ENCODE assay signal across 1 cellular context in the genomic region with DNA sequence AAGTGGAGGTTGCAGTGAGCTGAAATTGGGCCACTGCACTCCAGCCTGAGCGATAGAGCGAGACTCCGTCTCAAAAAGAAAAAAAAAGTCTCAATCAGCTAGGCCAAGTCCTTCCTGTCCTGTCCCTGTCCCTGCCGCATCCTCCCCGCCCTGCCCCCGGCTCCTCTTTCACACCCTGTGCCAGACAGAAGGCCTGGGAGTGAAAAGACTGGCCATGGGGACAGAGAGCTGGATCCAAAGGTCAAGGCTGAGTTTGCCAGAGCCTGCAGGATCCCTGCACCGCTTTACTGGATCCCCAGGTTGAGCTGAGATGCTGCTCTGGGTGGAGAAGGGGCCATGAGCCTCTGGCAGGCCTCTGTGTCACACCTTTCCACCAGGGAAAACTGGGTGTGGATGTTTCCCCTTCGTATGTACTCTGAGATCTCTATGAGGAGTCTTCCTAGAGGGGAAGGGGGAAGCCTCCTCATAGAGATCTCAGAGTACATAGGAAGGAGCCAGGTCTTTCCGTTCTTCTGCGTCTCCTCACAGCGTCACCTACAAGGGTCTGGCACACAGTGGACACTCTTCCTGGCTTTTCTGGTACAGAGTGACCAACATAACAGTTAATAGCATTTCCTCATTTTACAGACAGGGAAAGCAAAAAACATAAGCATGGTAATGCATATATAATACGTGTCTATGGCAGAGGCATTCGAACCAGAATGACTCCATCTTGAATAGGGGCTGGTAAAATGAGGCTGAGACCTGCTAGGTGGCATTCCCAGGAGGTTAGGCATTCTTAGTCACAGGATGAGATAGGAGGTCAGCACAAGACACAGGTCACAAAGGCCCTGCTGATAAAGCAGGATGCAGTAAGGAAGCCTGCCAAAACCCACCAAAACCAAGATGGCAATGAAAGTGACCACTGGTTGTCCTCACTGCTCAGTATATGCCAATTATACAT.
TF ChIP-seq lines count a peak whose summit lies in the region.

No MANE protein-coding gene starts in this region.

TF ChIP-seq in HepG2, 621 proteins besides CTCF, POLR2A, EP300 and RAD21 (continued from another document and continues in another):
- TF ChIP-seq ONECUT2 (CRISPR knock-in tag; IDR thresholded peaks at IDR 0.05) (no peak), ISL2 (CRISPR knock-in tag; IDR thresholded peaks at IDR 0.05) (0 out of 2 replicates have a peak, but pooled peaks have one; percentile 43), TBL1XR1 (IDR thresholded peaks at IDR 0.05; ENCODE audit: borderline replicate concordance, low read length, partially characterized antibody) (peak; percentile 39), NR2F1 (CRISPR knock-in tag; IDR thresholded peaks at IDR 0.05) (peak in 1 of 2 experiments; percentile 59; a peak in 2 of 4 replicates), HMG20A (CRISPR knock-in tag; IDR thresholded peaks at IDR 0.05; ENCODE audit: borderline replicate concordance) (peak; percentile 67; the same call in 1 of the 2 replicates), PCBP2 (optimal IDR thresholded peaks at IDR 0.05; ENCODE audit: low read depth, low read length, poor library complexity, severe bottlenecking) (no peak), HDAC1 (CRISPR knock-in tag; IDR thresholded peaks at IDR 0.05) (peak; percentile 64; the same call in 1 of the 2 replicates), PITX1 (CRISPR knock-in tag; IDR thresholded peaks at IDR 0.05) (peak; percentile 22; the same call in 1 of the 2 replicates), NCOA2 (CRISPR knock-in tag; IDR thresholded peaks at IDR 0.05) (0 out of 2 replicates have a peak, but pooled peaks have one; percentile 33), MTA1 (CRISPR knock-in tag; IDR thresholded peaks at IDR 0.05; ENCODE audit: borderline replicate concordance) (peak; percentile 68; the same call in 1 of the 2 replicates), KLF16 (CRISPR knock-in tag; IDR thresholded peaks at IDR 0.05) (peak in 1 of 2 experiments; percentile 25; a peak in 1 of 4 replicates), XRCC5 (optimal IDR thresholded peaks at IDR 0.05; ENCODE audit: low read length) (peak; percentile 47), HNF4G (IDR thresholded peaks at IDR 0.05; ENCODE audit: borderline replicate concordance, low read depth, low read length) (peak; percentile 78; the same call in 1 of the 2 replicates), HNF4G (CRISPR knock-in tag; IDR thresholded peaks at IDR 0.05; ENCODE audit: borderline replicate concordance, low read depth) (peak; percentile 96), ZBTB38 (CRISPR knock-in tag; IDR thresholded peaks at IDR 0.05) (no peak), ZSCAN25 (CRISPR knock-in tag; IDR thresholded peaks at IDR 0.05) (peak; percentile 55; the same call in 1 of the 2 replicates), HNF4A (CRISPR knock-in tag; IDR thresholded peaks at IDR 0.05) (peak; percentile 95), ZNF281 (CRISPR knock-in tag; IDR thresholded peaks at IDR 0.05; ENCODE audit: borderline replicate concordance) (peak; percentile 50; the same call in 1 of the 2 replicates), PAXIP1 (CRISPR knock-in tag; conservative IDR thresholded peaks at IDR 0.05) (peak; percentile 79), AKAP8 (CRISPR knock-in tag; IDR thresholded peaks at IDR 0.05) (no peak), ARID5B (CRISPR knock-in tag; IDR thresholded peaks at IDR 0.05) (peak; percentile 82), ZNF136 (CRISPR knock-in tag; IDR thresholded peaks at IDR 0.05; ENCODE audit: low read depth) (no peak), SPEN (CRISPR knock-in tag; IDR thresholded peaks at IDR 0.05; ENCODE audit: low read depth) (peak; percentile 69; the same call in 1 of the 2 replicates), ZNF441 (CRISPR knock-in tag; IDR thresholded peaks at IDR 0.05; ENCODE audit: borderline replicate concordance) (peak; percentile 99), FOXA1 (IDR thresholded peaks at IDR 0.05) (no peak), FOXA1 (CRISPR knock-in tag; IDR thresholded peaks at IDR 0.05) (no peak), KLF15 (CRISPR knock-in tag; IDR thresholded peaks at IDR 0.05; ENCODE audit: borderline replicate concordance) (no peak), MAZ (IDR thresholded peaks at IDR 0.05; ENCODE audit: borderline replicate concordance, low read depth, low read length) (no peak), MAZ (CRISPR knock-in tag; IDR thresholded peaks at IDR 0.05; ENCODE audit: low read depth) (0 out of 2 replicates have a peak, but pooled peaks have one; percentile 28), ZBTB7A (CRISPR knock-in tag; IDR thresholded peaks at IDR 0.05) (peak; percentile 55; the same call in 1 of the 2 replicates), ZNF317 (CRISPR knock-in tag; IDR thresholded peaks at IDR 0.05) (no peak), ZBTB40 (IDR thresholded peaks at IDR 0.05) (no peak), ZBTB40 (CRISPR knock-in tag; IDR thresholded peaks at IDR 0.05) (0 out of 2 replicates have a peak, but pooled peaks have one; percentile 38), ELF1 (CRISPR knock-in tag; IDR thresholded peaks at IDR 0.05) (0 out of 2 replicates have a peak, but pooled peaks have one; percentile 14), ZNF501 (CRISPR knock-in tag; IDR thresholded peaks at IDR 0.05) (no peak), MBNL3 (CRISPR knock-in tag; conservative IDR thresholded peaks at IDR 0.05) (no peak)
